ENCODE assay signal across 9 cellular contexts in the genomic region with DNA sequence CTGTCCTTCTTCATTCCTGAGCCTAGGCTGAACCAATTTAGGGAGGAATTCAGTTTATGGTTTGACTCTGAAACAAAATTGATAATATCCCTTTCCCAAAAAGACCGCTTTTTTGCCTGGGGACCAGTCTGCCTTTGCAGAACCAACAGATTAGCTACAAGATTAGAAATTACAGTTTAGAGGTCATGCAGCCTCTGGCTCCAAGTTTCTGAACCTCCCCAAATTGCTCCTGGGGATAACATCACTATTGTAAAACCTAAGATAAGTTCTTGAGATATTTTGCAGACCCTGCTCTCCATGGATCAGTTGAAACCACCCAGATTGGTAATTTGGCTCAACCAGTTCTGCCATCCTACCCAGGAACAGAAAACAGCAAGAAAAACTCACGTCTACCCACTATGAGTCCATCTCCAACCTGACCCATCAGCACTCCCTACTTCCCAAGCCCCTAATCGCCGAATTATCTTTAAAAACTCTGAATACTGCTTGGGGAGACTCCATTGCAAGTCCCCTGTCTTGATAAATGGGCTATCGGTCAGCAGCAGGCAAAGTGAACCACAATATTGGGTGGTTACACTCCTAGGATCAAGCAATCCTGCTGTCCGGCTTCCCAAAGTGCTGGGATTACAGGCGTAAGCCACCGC. TPM values are rescaled to one million over a fixed set of nuclear protein-coding genes. Genes with fewer than 3 reads are reported as not detected.
A peak's percentile ranks its signal among the peaks of the same experiment; 100 is the strongest.
DNase-seq lines count a peak whose midpoint lies in the region; ATAC-seq and TF ChIP-seq lines count a peak whose summit lies in the region.
"Had no signal": no experiment of that assay in that cellular context is flagged by ENCODE, and none has a peak within 500 bp of the region (broad histone marks: within the 10 kb centered on the region; RNA-seq: fewer than 3 reads in every experiment).

No MANE protein-coding gene starts in this region.

- peaks cover 5% of the 10 kb centered on the region for H3K27me3 Mint-ChIP-seq in mesothelial cell of epicardium (ENCODE audit: low read depth)

- H3K36me3 ChIP-seq in BLaER1 treated with 17β-estradiol and CSF1 and Interleukin-3, amounts not matched to agents 10 nM and 100 nM, result peaks cover 32 to 37% (median 34%) of the 10 kb centered on the region in 11 experiments

- H3K9me3 Mint-ChIP-seq in mesothelial cell of epicardium, result peaks cover 9% of the 10 kb centered on the region

- H4K20me1 ChIP-seq in BLaER1 treated with 17β-estradiol and CSF1 and Interleukin-3, amounts not matched to agents 10 nM and 100 nM, result peaks cover 32 to 39% (median 36%) of the 10 kb centered on the region in 11 experiments

- no peaks in the 10 kb centered on the region for H3K27me3 ChIP-seq in BLaER1 treated with 17β-estradiol and CSF1 and Interleukin-3, amounts not matched to agents 10 nM and 100 nM

- peaks cover 2% of the 10 kb centered on the region for H3K36me3 Mint-ChIP-seq in mesothelial cell of epicardium

- H3K4me1 ChIP-seq in BLaER1 treated with 17β-estradiol and CSF1 and Interleukin-3, amounts not matched to agents 10 nM and 100 nM, result peaks cover 33 to 47% (median 35%) of the 10 kb centered on the region in 10 experiments

- peaks cover 0 to 14% (median 5%) of the 10 kb centered on the region in 11 experiments; a peak in 9 of 22 replicates for H3K9me3 ChIP-seq in BLaER1 treated with 17β-estradiol and CSF1 and Interleukin-3, amounts not matched to agents 10 nM and 100 nM (replicated peaks in 1 of 11)

- peak overlapping the region; percentile 73 to 99 (median 93) for H3K4me2 ChIP-seq in BLaER1 treated with 17β-estradiol and CSF1 and Interleukin-3, amounts not matched to agents 10 nM and 100 nM

- peaks cover 42% of the 10 kb centered on the region for H3K4me1 Mint-ChIP-seq in mesothelial cell of epicardium

- peak overlapping the region; percentile 73 to 85 (median 76) for H3K4me3 ChIP-seq in BLaER1 treated with 17β-estradiol and CSF1 and Interleukin-3, amounts not matched to agents 10 nM and 100 nM
- peak overlapping the region; percentile 78 to 80 for H3K4me3 ChIP-seq in cardiac fibroblast (replicated peaks in 1 of 2; ENCODE audit: low read depth in 2 of 2, low read length in 2 of 2)

- H3K27ac Mint-ChIP-seq in mesothelial cell of epicardium, result peak overlapping the region; percentile 98

- H3K27ac ChIP-seq in BLaER1 treated with 17β-estradiol and CSF1 and Interleukin-3, amounts not matched to agents 10 nM and 100 nM, result peak overlapping the region; percentile 89 to 99 (median 94); a peak in 21 of 22 replicates

- ATAC-seq in GM21360 (IDR thresholded peaks at IDR 0.05; ENCODE audit: unreplicated experiment) (peak; percentile 9), HG03558 (IDR thresholded peaks at IDR 0.05; ENCODE audit: extremely low read depth, unreplicated experiment) (peak; percentile 9)

- no peak for DNase-seq in cardiac fibroblast (ENCODE audit: low read depth in 2 of 2)
- no peak for DNase-seq in mesothelial cell of epicardium (ENCODE audit: low spot score in 2 of 2, unreplicated experiment in 2 of 2)
- no peak for DNase-seq in NCI-H1436 (lab: John Stamatoyannopoulos, UW)
- DNase-seq in germinal center (ENCODE audit: low spot score), result no peak
- DNase-seq in retina, result no peak

- peak overlapping the region; percentile 97 for H3K4me3 Mint-ChIP-seq in mesothelial cell of epicardium

- TF ChIP-seq CTCF in cardiac fibroblast (IDR thresholded peaks at IDR 0.05; ENCODE audit: low read depth, low read length), result no peak
- TF ChIP-seq CTCF in mesothelial cell of epicardium (IDR thresholded peaks at IDR 0.05; ENCODE audit: unreplicated experiment), result no peak

- H3K9ac ChIP-seq in BLaER1 treated with 17β-estradiol and CSF1 and Interleukin-3, amounts not matched to agents 10 nM and 100 nM, result peak overlapping the region; percentile 87 to 99 (median 94)

RNA-seq across cellular contexts. Expression of a gene that starts 0.6 kb away (rescaled TPM):
- 80.6 to 88.9 TPM (median 85.9 TPM) in 3 replicates for total RNA-seq in mesothelial cell of epicardium

RNA-seq across cellular contexts. Expression of a gene that starts 11.2 kb away (rescaled TPM):
- 0.27 to 0.29 TPM (median 0.27 TPM) in 3 replicates for total RNA-seq in mesothelial cell of epicardium
- total RNA-seq: LHCN-M2 had no signal
